ENCODE assay signal across 10 cellular contexts in the genomic region with DNA sequence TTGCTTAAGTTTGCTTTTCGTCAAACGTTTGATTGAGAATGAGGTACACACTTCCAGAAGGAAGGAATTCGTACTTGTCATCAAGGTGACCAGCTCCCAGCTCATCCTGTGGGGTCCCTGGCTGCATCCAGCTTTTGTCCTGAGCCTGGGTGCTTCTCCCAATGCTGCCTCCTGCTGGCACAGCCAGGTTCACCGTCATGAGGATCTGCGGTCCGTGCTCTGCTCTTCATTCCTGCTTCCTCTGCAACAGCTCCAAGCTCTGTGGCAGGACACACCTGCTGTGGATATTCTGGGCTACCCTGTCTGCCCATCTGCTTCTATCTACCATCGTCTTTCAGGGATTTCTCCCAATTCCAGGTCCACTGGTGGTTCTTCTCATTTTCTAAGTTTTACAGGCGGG. TPM values are rescaled to one million over a fixed set of nuclear protein-coding genes. Genes with fewer than 3 reads are reported as not detected.
DNase-seq lines count a peak whose midpoint lies in the region; ATAC-seq, FAIRE-seq and TF ChIP-seq lines count a peak whose summit lies in the region.
"Had no signal": no experiment of that assay in that cellular context is flagged by ENCODE, and none has a peak within 500 bp of the region (broad histone marks: within the 10 kb centered on the region; RNA-seq: fewer than 3 reads in every experiment).

No MANE protein-coding gene starts in this region.

- no peak overlapping the region for H3K4me3 Mint-ChIP-seq in natural killer cell treated with Interleukin-12 subunit alpha and Interleukin-12 subunit beta and Interleukin-15 and Interleukin-18, amount 100 ng/mL, for 72 hours
- H3K4me3 Mint-ChIP-seq: activated naive CD4-positive, alpha-beta T cell treated with anti-CD3 and anti-CD28 coated beads, Interleukin-2, amount 50 U/mL, for 24 hours had no signal

- no peak for TF ChIP-seq POLR2A in A549 (IDR thresholded peaks at IDR 0.05; ENCODE audit: low read length)

- peak; percentile 33; the same call in 2 of the 3 replicates for TF ChIP-seq CTCF in A549 (IDR thresholded peaks at IDR 0.05)
- peak; percentile 27 for TF ChIP-seq CTCF in foreskin keratinocyte (conservative IDR thresholded peaks at IDR 0.05)

- H3K36me3 ChIP-seq in NT2/D1 (ENCODE audit: insufficient read depth, insufficient read length, low read length): no peaks in the 10 kb centered on the region

- no peaks in the 10 kb centered on the region for H3K9me3 Mint-ChIP-seq in natural killer cell treated with Interleukin-12 subunit alpha and Interleukin-12 subunit beta and Interleukin-15 and Interleukin-18, amount 100 ng/mL, for 72 hours
- H3K9me3 Mint-ChIP-seq: activated naive CD4-positive, alpha-beta T cell treated with anti-CD3 and anti-CD28 coated beads, Interleukin-2, amount 50 U/mL, for 24 hours had no signal

- TF ChIP-seq EP300 in A549 (IDR thresholded peaks at IDR 0.05): no peak

- H3K27me3 ChIP-seq in NT2/D1 (ENCODE audit: insufficient read depth, insufficient read length): no peaks in the 10 kb centered on the region
- H3K27me3 ChIP-seq in foreskin keratinocyte: peaks cover 7% of the 10 kb centered on the region

- peaks cover 21 to 23% of the 10 kb centered on the region in 2 donors for H3K27me3 Mint-ChIP-seq in natural killer cell treated with Interleukin-12 subunit alpha and Interleukin-12 subunit beta and Interleukin-15 and Interleukin-18, amount 100 ng/mL, for 72 hours

- ATAC-seq in A549 (peak; percentile 71 to 85; a peak in 5 of 6 replicates), foreskin keratinocyte (no peak), GM18519 (IDR thresholded peaks at IDR 0.05; ENCODE audit: low FRiP score, unreplicated experiment) (no peak)
- ATAC-seq in natural killer cell treated with Interleukin-12 subunit alpha and Interleukin-12 subunit beta and Interleukin-15 and Interleukin-18, amount 100 ng/mL, for 72 hours: no peak

- H3K9me3 ChIP-seq in A549 (peaks cover 8% of the 10 kb centered on the region), NT2/D1 (ENCODE audit: insufficient read depth, low read length) (peaks cover 16% of the 10 kb centered on the region)

- H3K27ac Mint-ChIP-seq in natural killer cell treated with Interleukin-12 subunit alpha and Interleukin-12 subunit beta and Interleukin-15 and Interleukin-18, amount 100 ng/mL, for 72 hours: no peak overlapping the region
- H3K27ac Mint-ChIP-seq: activated naive CD4-positive, alpha-beta T cell treated with anti-CD3 and anti-CD28 coated beads, Interleukin-2, amount 50 U/mL, for 24 hours had no signal

- DNase-seq in A549 (ENCODE audit: low read depth in 1 of 2, low spot score in 1 of 2) (peak in 1 of 2 experiments; percentile 53), ELF-1 (ENCODE audit: low read depth, low spot score) (peak; percentile 72), NT2/D1 (ENCODE audit: low read depth, low spot score) (peak; percentile 18), foreskin keratinocyte (no peak), NCI-H1417 treated with DMSO at 0.1 percent for 48 hours (lab: John Stamatoyannopoulos, UW) (no peak)
- DNase-seq in effector CD8-positive, alpha-beta T cell (lab: John Stamatoyannopoulos, UW): no peak
- no peak for DNase-seq in natural killer cell treated with Interleukin-12 subunit alpha and Interleukin-12 subunit beta and Interleukin-15 and Interleukin-18, amount 100 ng/mL, for 72 hours (ENCODE audit: low spot score)

- H3K4me1 ChIP-seq in A549: no peaks in the 10 kb centered on the region
- H3K4me1 ChIP-seq in NT2/D1 (ENCODE audit: insufficient read depth, insufficient read length): no peaks in the 10 kb centered on the region
- no peaks in the 10 kb centered on the region for H3K4me1 ChIP-seq in foreskin keratinocyte

- H3K4me2 ChIP-seq in A549: peak overlapping the region; percentile 25; the same call in 2 of the 3 replicates

- no peak for FAIRE-seq in A549 (lab: Jason Lieb, UNC)
- FAIRE-seq: GM12891 had no signal

- CTCF ChIA-PET in A549 (lab: Yijun Ruan, JAX): interaction anchor here (0.7 to 2.4 kb wide), 6 partner anchors 12 to 938 kb away, joined by 3 to 6 read pairs (median 4); no protein-coding TSS in a partner anchor

- H3K27ac ChIP-seq in A549 (no peak overlapping the region), foreskin keratinocyte (no peak overlapping the region)

- H3K9ac ChIP-seq in NT2/D1 (ENCODE audit: insufficient read length, low read depth): no peak overlapping the region

- H3K4me3 ChIP-seq in A549 (no peak overlapping the region), NT2/D1 (ENCODE audit: insufficient read length, low read depth) (no peak overlapping the region)

- no peaks in the 10 kb centered on the region for H3K4me1 Mint-ChIP-seq in natural killer cell treated with Interleukin-12 subunit alpha and Interleukin-12 subunit beta and Interleukin-15 and Interleukin-18, amount 100 ng/mL, for 72 hours (ENCODE audit: low read depth in 2 of 2)
- H3K4me1 Mint-ChIP-seq: activated naive CD4-positive, alpha-beta T cell treated with anti-CD3 and anti-CD28 coated beads, Interleukin-2, amount 50 U/mL, for 24 hours had no signal

- WGBS in A549 (ENCODE audit: missing lambda C conversion rate): 3% methylated on average over 5 of the region's 8 CpGs

- peak; percentile 34 to 40; a peak in 4 of 5 replicates for TF ChIP-seq RAD21 in A549 (conservative IDR thresholded peaks at IDR 0.05 in 1 of 2, IDR thresholded peaks at IDR 0.05 in 1 of 2)

- POLR2A ChIA-PET in A549 (lab: Yijun Ruan, JAX): interaction anchor here (0.7 kb wide), 1 partner anchor 938 kb away, joined by 3 read pairs; no protein-coding TSS in a partner anchor

- no peaks in the 10 kb centered on the region for H3K36me3 Mint-ChIP-seq in natural killer cell treated with Interleukin-12 subunit alpha and Interleukin-12 subunit beta and Interleukin-15 and Interleukin-18, amount 100 ng/mL, for 72 hours
- H3K36me3 Mint-ChIP-seq: activated naive CD4-positive, alpha-beta T cell treated with anti-CD3 and anti-CD28 coated beads, Interleukin-2, amount 50 U/mL, for 24 hours had no signal

TF ChIP-seq in A549, 52 proteins besides CTCF, POLR2A, EP300 and RAD21:
- TF ChIP-seq SMC3 (IDR thresholded peaks at IDR 0.05): 0 out of 3 replicates have a peak, but pooled peaks have one; percentile 27
- TF ChIP-seq ZNF302 (CRISPR knock-in tag; IDR thresholded peaks at IDR 0.05): no peak

RNA-seq across cellular contexts. Expression of gene UBE2QL1, which starts 13.3 kb away (rescaled TPM):
- polyA plus RNA-seq in A549 (2011; rRNA removed) (0.04 and 0.05 TPM in 2 replicates), A549 (2017; fragmentation: RNase III; extraction: RNeasy Plus Mini Kit Qiagen cat#74134 plus additional on column Dnase treatment) (0.04 to 0.07 TPM in 2 of 3 replicates, not detected in the other), foreskin keratinocyte (not detected in 2 replicates)
- polyA plus RNA-seq in A549 (2012; cell fraction: cytosol; rRNA removed): 0.03 and 0.04 TPM in 2 replicates
- polyA plus RNA-seq in A549 (2012; cell fraction: nucleus; rRNA removed): 0.04 TPM in 1 of 2 replicates, not detected in the other
- polyA minus RNA-seq in A549 (2011; rRNA and poly(A)+ RNA removed): 0.10 TPM in 1 of 2 replicates, not detected in the other
- not detected in 2 replicates for total RNA-seq in foreskin keratinocyte
- total RNA-seq in natural killer cell treated with Interleukin-12 subunit alpha and Interleukin-12 subunit beta and Interleukin-15 and Interleukin-18, amount 100 ng/mL, for 72 hours: not detected

RNA-seq across cellular contexts. Expression of gene MED10, which starts 57.0 kb away (rescaled TPM):
- polyA plus RNA-seq in A549 (2011; rRNA removed): 40.6 and 59.4 TPM in 2 replicates
- polyA plus RNA-seq in A549 (2012; cell fraction: cytosol; rRNA removed): 74.8 and 80.5 TPM in 2 replicates
- polyA plus RNA-seq in A549 (2012; cell fraction: nucleus; rRNA removed): 44.1 and 49.4 TPM in 2 replicates
- 56.7 to 58.6 TPM (median 57.6 TPM) in 3 replicates for polyA plus RNA-seq in A549 (2017; fragmentation: RNase III; extraction: RNeasy Plus Mini Kit Qiagen cat#74134 plus additional on column Dnase treatment)
- 13.2 and 14.2 TPM in 2 replicates for polyA minus RNA-seq in A549 (2011; rRNA and poly(A)+ RNA removed)
- total RNA-seq in foreskin keratinocyte: 21.5 and 22.8 TPM in 2 replicates
- polyA plus RNA-seq in foreskin keratinocyte: 45.7 and 46.7 TPM in 2 replicates
- total RNA-seq in natural killer cell treated with Interleukin-12 subunit alpha and Interleukin-12 subunit beta and Interleukin-15 and Interleukin-18, amount 100 ng/mL, for 72 hours: 10 to 100 TPM; 49.9 to 55.8 TPM

Comparison
In these comparisons a context has a peak if more than half of its experiments do, and no peak if none do; other contexts are left out.
1. ATAC-seq: peak in A549 (2 of 2); none in foreskin keratinocyte (single experiment), GM18519 (single experiment) and natural killer cell treated with Interleukin-12 subunit alpha and Interleukin-12 subunit beta and Interleukin-15 and Interleukin-18, amount 100 ng/mL, for 72 hours (0 of 2).
2. DNase-seq: peak in ELF-1 (single experiment) and NT2/D1 (single experiment); none in foreskin keratinocyte (0 of 2), NCI-H1417 treated with DMSO at 0.1 percent for 48 hours (single experiment), effector CD8-positive, alpha-beta T cell (single experiment) and natural killer cell treated with Interleukin-12 subunit alpha and Interleukin-12 subunit beta and Interleukin-15 and Interleukin-18, amount 100 ng/mL, for 72 hours (single experiment).